In genomic region chr14:80584638-80585505, GRCh38 we compare ENCODE assay signal across 16 cellular contexts.
DNase-seq lines count a peak whose midpoint lies in the region; ATAC-seq and TF ChIP-seq lines count a peak whose summit lies in the region.
"Had no signal": no experiment of that assay in that cellular context is flagged by ENCODE, and none has a peak within 500 bp of the region (broad histone marks: within the 10 kb centered on the region; RNA-seq: fewer than 3 reads in every experiment).

No MANE protein-coding gene starts in this region.

- H3K4me1 ChIP-seq in PC-3 (ENCODE audit: insufficient read depth, low read length) (peaks cover 36% of the 10 kb centered on the region), fibroblast of lung (ENCODE audit: control insufficient read depth, extremely low read depth, insufficient read depth, low read length) (no peaks in the 10 kb centered on the region)

- TF ChIP-seq CTCF in PC-3 (conservative IDR thresholded peaks at IDR 0.05; ENCODE audit: low read depth, low read length) (no peak), fibroblast of lung (conservative IDR thresholded peaks at IDR 0.05 in 1 of 2, IDR thresholded peaks at IDR 0.05 in 1 of 2; ENCODE audit: low read depth in 1 of 2, low read length in 2 of 2) (no peak)

- H3K4me3 ChIP-seq in PC-3 (ENCODE audit: low read length) (no peak overlapping the region), fibroblast of lung (replicated peaks in 1 of 4; ENCODE audit: control extremely low read depth in 1 of 4, insufficient read depth in 1 of 4, low read depth in 3 of 4, low read length in 4 of 4) (no peak overlapping the region)
- H3K4me3 ChIP-seq: MG63 had no signal

- DNase-seq in COLO668 (lab: John Stamatoyannopoulos, UW; ENCODE audit: unreplicated experiment) (peak; percentile 25), HPDE6-E6E7 (ENCODE audit: extremely low spot score) (peak; percentile 61), PC-3 (peak; percentile 93), fibroblast of lung (ENCODE audit: low read depth in 2 of 2) (peak; percentile 51 to 89), NOMO-1 treated with DMSO at 0.1 percent for 48 hours (lab: John Stamatoyannopoulos, UW; ENCODE audit: unreplicated experiment) (no peak), Right ventricle myocardium superior (no peak)
- DNase-seq in activated T-helper 2 cell treated with anti-CD3 and anti-CD28 coated beads, Interferon-gamma antibody, Interleukin-2, Interleukin-4, amounts not matched to agents 10 μg/mL and 5 μg/mL and 100 μg/mL, durations not matched to agents 14 hours and 24 hours and 36 hours (ENCODE audit: low spot score) = no peak
- DNase-seq: activated CD4-positive, alpha-beta T cell treated with anti-CD3 and anti-CD28 coated beads, Interleukin-2, amount 10 ng/mL, durations not matched to agents 7 days and 5 days; AML-193; MG63; midbrain; stimulated activated CD4-positive, alpha-beta T cell treated with anti-CD3 and anti-CD28 coated beads, Interleukin-4, amount 100 ng/mL, for 24 hours; stimulated activated naive CD8-positive, alpha-beta T cell treated with anti-CD3 and anti-CD28 coated beads, Interleukin-15, amount 100 ng/mL, for 72 hours had no signal

- H2AFZ ChIP-seq in PC-3 (ENCODE audit: low read length) (no peak overlapping the region), fibroblast of lung (ENCODE audit: low read length) (no peak overlapping the region)

- H3K4me2 ChIP-seq in PC-3 (ENCODE audit: low read length) (peak overlapping the region; percentile 57), fibroblast of lung (ENCODE audit: extremely low read depth, insufficient read depth, low read length) (no peak overlapping the region)

- H3K36me3 ChIP-seq in PC-3 (ENCODE audit: low read depth, low read length) = no peaks in the 10 kb centered on the region
- no peaks in the 10 kb centered on the region for H3K36me3 ChIP-seq in fibroblast of lung (ENCODE audit: control insufficient read depth, insufficient read depth, low read length)
- H3K36me3 ChIP-seq: brain microvascular endothelial cell, MG63 had no signal

- ATAC-seq in PC-3 (peak; percentile 86), GM21390 (IDR thresholded peaks at IDR 0.05; ENCODE audit: unreplicated experiment) (no peak), Right ventricle myocardium superior (ENCODE audit: poor library complexity) (no peak)
- ATAC-seq: stimulated activated naive CD8-positive, alpha-beta T cell treated with anti-CD3 and anti-CD28 coated beads, Interleukin-15, amount 100 ng/mL, for 72 hours had no signal

- no peaks in the 10 kb centered on the region for H4K20me1 ChIP-seq in PC-3 (ENCODE audit: low read length)
- no peaks in the 10 kb centered on the region for H4K20me1 ChIP-seq in fibroblast of lung (ENCODE audit: control insufficient read depth, extremely low read depth, insufficient read depth, low read length)

- H3K27me3 ChIP-seq in PC-3 (ENCODE audit: low read length) = no peaks in the 10 kb centered on the region
- no peaks in the 10 kb centered on the region for H3K27me3 ChIP-seq in fibroblast of lung (ENCODE audit: control insufficient read depth, insufficient read depth, low read length)
- H3K27me3 ChIP-seq: brain microvascular endothelial cell, MG63 had no signal

- H3K27ac ChIP-seq in PC-3 (ENCODE audit: low read length) (peak overlapping the region; percentile 57), fibroblast of lung (ENCODE audit: insufficient read depth, low read length) (no peak overlapping the region)
- H3K27ac ChIP-seq: brain microvascular endothelial cell had no signal

- no peaks in the 10 kb centered on the region for H3K9me3 Mint-ChIP-seq in activated T-helper 2 cell treated with anti-CD3 and anti-CD28 coated beads, Interferon-gamma antibody, Interleukin-2, Interleukin-4, amounts not matched to agents 10 μg/mL and 5 μg/mL and 100 μg/mL, durations not matched to agents 14 hours and 24 hours and 36 hours
- H3K9me3 Mint-ChIP-seq: activated CD4-positive, alpha-beta T cell treated with anti-CD3 and anti-CD28 coated beads, Interleukin-2, amount 10 ng/mL, durations not matched to agents 7 days and 5 days; stimulated activated naive CD8-positive, alpha-beta T cell treated with anti-CD3 and anti-CD28 coated beads, Interleukin-15, amount 100 ng/mL, for 72 hours had no signal

- H3K4me3 Mint-ChIP-seq in activated T-helper 2 cell treated with anti-CD3 and anti-CD28 coated beads, Interferon-gamma antibody, Interleukin-2, Interleukin-4, amounts not matched to agents 10 μg/mL and 5 μg/mL and 100 μg/mL, durations not matched to agents 14 hours and 24 hours and 36 hours (ENCODE audit: low read depth) = no peak overlapping the region
- H3K4me3 Mint-ChIP-seq: activated CD4-positive, alpha-beta T cell treated with anti-CD3 and anti-CD28 coated beads, Interleukin-2, amount 10 ng/mL, durations not matched to agents 7 days and 5 days; stimulated activated naive CD8-positive, alpha-beta T cell treated with anti-CD3 and anti-CD28 coated beads, Interleukin-15, amount 100 ng/mL, for 72 hours had no signal

- CTCF ChIA-PET in PC-3 (lab: Charles Lee) = interaction anchor here (1.8 kb wide), 1 partner anchor 200 kb away, joined by 5 read pairs; no protein-coding TSS in a partner anchor

- no peaks in the 10 kb centered on the region for H3K9me2 ChIP-seq in PC-3 (replicated peaks; ENCODE audit: low read length)

- intact Hi-C loops in PC-3 (cut with micrococcal nuclease) = loop anchor here (1.0 to 5.0 kb wide), 5 partner anchors 14 to 529 kb away; no protein-coding TSS in a partner anchor
- intact Hi-C loops in activated T-helper 2 cell treated with anti-CD3 and anti-CD28 coated beads, Interferon-gamma antibody, Interleukin-2, Interleukin-4, amounts not matched to agents 10 μg/mL and 5 μg/mL and 100 μg/mL, durations not matched to agents 14 hours and 24 hours and 36 hours (cut with micrococcal nuclease) = loop anchor here (5.0 kb wide), 1 partner anchor 112 kb away; no protein-coding TSS in a partner anchor
- intact Hi-C loops in Right ventricle myocardium superior (cut with DNase I) = no loop called here

- H3K4me1 Mint-ChIP-seq in activated T-helper 2 cell treated with anti-CD3 and anti-CD28 coated beads, Interferon-gamma antibody, Interleukin-2, Interleukin-4, amounts not matched to agents 10 μg/mL and 5 μg/mL and 100 μg/mL, durations not matched to agents 14 hours and 24 hours and 36 hours (ENCODE audit: low read depth) = peaks cover 14% of the 10 kb centered on the region

- POLR2A ChIA-PET in PC-3 (lab: Charles Lee; ENCODE audit: unreplicated experiment) = no interaction called here

- H3K9me3 ChIP-seq in PC-3 (ENCODE audit: low read length) (no peaks in the 10 kb centered on the region), fibroblast of lung (ENCODE audit: control insufficient read depth, insufficient read depth, low read depth, low read length) (no peaks in the 10 kb centered on the region)
- H3K9me3 ChIP-seq: MG63 had no signal

- H3K27ac Mint-ChIP-seq in activated T-helper 2 cell treated with anti-CD3 and anti-CD28 coated beads, Interferon-gamma antibody, Interleukin-2, Interleukin-4, amounts not matched to agents 10 μg/mL and 5 μg/mL and 100 μg/mL, durations not matched to agents 14 hours and 24 hours and 36 hours = no peak overlapping the region
- H3K27ac Mint-ChIP-seq: activated CD4-positive, alpha-beta T cell treated with anti-CD3 and anti-CD28 coated beads, Interleukin-2, amount 10 ng/mL, durations not matched to agents 7 days and 5 days; progenitor cell of endocrine pancreas; stimulated activated naive CD8-positive, alpha-beta T cell treated with anti-CD3 and anti-CD28 coated beads, Interleukin-15, amount 100 ng/mL, for 72 hours had no signal

- no TSS peak for BruUV-seq in PC-3 (replicated peaks; lab: Mats Ljungman, UMichigan)

- no peaks in the 10 kb centered on the region for H3F3A ChIP-seq in PC-3 (ENCODE audit: low read length, unreplicated experiment)

- H3K9ac ChIP-seq in PC-3 (ENCODE audit: low read length) (no peak overlapping the region; the same call in 1 of the 2 replicates), fibroblast of lung (ENCODE audit: insufficient read depth, low read length) (no peak overlapping the region)

- H3K27me3 Mint-ChIP-seq in activated T-helper 2 cell treated with anti-CD3 and anti-CD28 coated beads, Interferon-gamma antibody, Interleukin-2, Interleukin-4, amounts not matched to agents 10 μg/mL and 5 μg/mL and 100 μg/mL, durations not matched to agents 14 hours and 24 hours and 36 hours (ENCODE audit: low read depth) = peaks cover 6% of the 10 kb centered on the region
- H3K27me3 Mint-ChIP-seq: activated CD4-positive, alpha-beta T cell treated with anti-CD3 and anti-CD28 coated beads, Interleukin-2, amount 10 ng/mL, durations not matched to agents 7 days and 5 days; stimulated activated naive CD8-positive, alpha-beta T cell treated with anti-CD3 and anti-CD28 coated beads, Interleukin-15, amount 100 ng/mL, for 72 hours had no signal

- H3K79me2 ChIP-seq in PC-3 (ENCODE audit: low read length) = no peaks in the 10 kb centered on the region
- H3K79me2 ChIP-seq in fibroblast of lung (ENCODE audit: control insufficient read depth, insufficient read depth, low read length) = no peaks in the 10 kb centered on the region

- H3K36me3 Mint-ChIP-seq in activated T-helper 2 cell treated with anti-CD3 and anti-CD28 coated beads, Interferon-gamma antibody, Interleukin-2, Interleukin-4, amounts not matched to agents 10 μg/mL and 5 μg/mL and 100 μg/mL, durations not matched to agents 14 hours and 24 hours and 36 hours (ENCODE audit: low read depth) = no peaks in the 10 kb centered on the region

Comparison
In these comparisons a context has a peak if more than half of its experiments do, and no peak if none do; other contexts are left out.
1. DNase-seq: peak in COLO668 (single experiment), HPDE6-E6E7 (single experiment), PC-3 (single experiment) and fibroblast of lung (2 of 2); none in NOMO-1 treated with DMSO at 0.1 percent for 48 hours (single experiment), activated T-helper 2 cell treated with anti-CD3 and anti-CD28 coated beads, Interferon-gamma antibody, Interleukin-2, Interleukin-4, amounts not matched to agents 10 μg/mL and 5 μg/mL and 100 μg/mL, durations not matched to agents 14 hours and 24 hours and 36 hours (single experiment) and Right ventricle myocardium superior (single experiment).